28 cellular contexts compared by ENCODE assay signal in the genomic region with DNA sequence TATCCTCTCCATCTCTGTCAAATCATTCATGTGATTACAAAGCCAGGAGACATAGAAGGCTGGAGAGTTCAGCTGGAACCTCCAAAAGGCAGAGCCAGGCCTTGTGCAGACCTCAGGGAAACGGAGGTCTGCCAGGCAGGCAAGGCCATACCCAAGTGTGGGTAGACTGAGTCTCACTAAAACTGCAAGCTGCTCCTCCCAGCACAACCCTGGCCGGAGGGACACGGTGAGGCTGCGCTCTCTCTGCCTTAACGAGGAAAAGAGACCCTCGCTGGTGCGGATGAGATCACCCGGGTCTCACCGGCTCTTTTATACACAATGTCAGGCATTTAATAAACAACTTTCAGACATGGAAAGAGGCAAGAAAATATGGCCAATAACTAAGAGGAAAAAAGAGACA.
"Had no signal": no experiment of that assay in that cellular context is flagged by ENCODE, and none has a peak within 500 bp of the region (broad histone marks: within the 10 kb centered on the region; RNA-seq: fewer than 3 reads in every experiment).

No MANE protein-coding gene starts in this region.

- ATAC-seq: naive thymus-derived CD4-positive, alpha-beta T cell; psoas muscle had no signal

- H3K4me3 Mint-ChIP-seq: activated naive CD4-positive, alpha-beta T cell treated with anti-CD3 and anti-CD28 coated beads, Interleukin-2, amount 50 U/mL, for 24 hours; central memory CD8-positive, alpha-beta T cell; memory B cell; naive thymus-derived CD4-positive, alpha-beta T cell; neural crest cell; T-helper 2 cell treated with Interferon-gamma antibody and Interleukin-4, amounts not matched to agents 5 μg/mL and 100 μg/mL, for 36 hours; type B pancreatic cell had no signal

- H3K27ac ChIP-seq: breast epithelium, epithelial cell of prostate, parathyroid adenoma, psoas muscle had no signal

- H3K4me1 ChIP-seq: breast epithelium, parathyroid adenoma had no signal

- DNase-seq: activated CD4-positive, alpha-beta T cell treated with anti-CD3 and anti-CD28 coated beads for 4 hours; activated CD4-positive, CD25-positive, alpha-beta regulatory T cell; activated CD8-positive, alpha-beta memory T cell treated with anti-CD3 and anti-CD28 coated beads for 24 hours; activated gamma-delta T cell; activated T-cell treated with anti-CD3 and anti-CD28 coated beads, Interleukin-2, amount 50 U/mL, for 1 hour; dermis blood vessel endothelial cell; effector CD8-positive, alpha-beta T cell; esophagus squamous epithelium; foreskin melanocyte; kidney glomerular epithelial cell; midbrain; naive thymus-derived CD4-positive, alpha-beta T cell; nucleus accumbens; stimulated activated CD4-positive, alpha-beta T cell treated with anti-CD3 and anti-CD28 coated beads, Interleukin-12 subunit alpha, Interleukin-12 subunit beta, amount 100 ng/mL, for 4 hours; stimulated activated CD4-positive, alpha-beta T cell treated with anti-CD3 and anti-CD28 coated beads, Interleukin-4, amount 100 ng/mL, for 1 hour; testis had no signal

- H3K9me3 ChIP-seq: esophagus squamous epithelium, psoas muscle, testis, vagina had no signal

- H3K9ac ChIP-seq: parathyroid adenoma had no signal

- H3K27me3 ChIP-seq: esophagus squamous epithelium, testis, vagina had no signal

- H3K9me3 Mint-ChIP-seq: activated naive CD4-positive, alpha-beta T cell treated with anti-CD3 and anti-CD28 coated beads, Interleukin-2, amount 50 U/mL, for 24 hours; activated naive CD8-positive, alpha-beta T cell treated with anti-CD3 and anti-CD28 coated beads, Interleukin-2, amount 50 U/mL, for 24 hours; central memory CD8-positive, alpha-beta T cell; T-helper 2 cell treated with Interferon-gamma antibody and Interleukin-4, amounts not matched to agents 5 μg/mL and 100 μg/mL, for 36 hours; type B pancreatic cell had no signal

- H3K79me2 ChIP-seq: parathyroid adenoma had no signal

- H3K27ac Mint-ChIP-seq: activated naive CD4-positive, alpha-beta T cell treated with anti-CD3 and anti-CD28 coated beads, Interleukin-2, amount 50 U/mL, for 24 hours; memory B cell; naive thymus-derived CD4-positive, alpha-beta T cell; T-helper 2 cell treated with Interferon-gamma antibody and Interleukin-4, amounts not matched to agents 5 μg/mL and 100 μg/mL, for 36 hours had no signal

- H3K4me1 Mint-ChIP-seq: activated naive CD4-positive, alpha-beta T cell treated with anti-CD3 and anti-CD28 coated beads, Interleukin-2, amount 50 U/mL, for 24 hours; central memory CD8-positive, alpha-beta T cell; memory B cell had no signal

- H3K27me3 Mint-ChIP-seq: activated naive CD4-positive, alpha-beta T cell treated with anti-CD3 and anti-CD28 coated beads, Interleukin-2, amount 50 U/mL, for 24 hours had no signal

- H3K4me3 ChIP-seq: breast epithelium, esophagus squamous epithelium, psoas muscle, testis, vagina had no signal

- H3K36me3 ChIP-seq: breast epithelium, esophagus squamous epithelium, vagina had no signal

- H2AFZ ChIP-seq: parathyroid adenoma had no signal

- H3K36me3 Mint-ChIP-seq: activated naive CD4-positive, alpha-beta T cell treated with anti-CD3 and anti-CD28 coated beads, Interleukin-2, amount 50 U/mL, for 24 hours; type B pancreatic cell had no signal
